In the genomic region with DNA sequence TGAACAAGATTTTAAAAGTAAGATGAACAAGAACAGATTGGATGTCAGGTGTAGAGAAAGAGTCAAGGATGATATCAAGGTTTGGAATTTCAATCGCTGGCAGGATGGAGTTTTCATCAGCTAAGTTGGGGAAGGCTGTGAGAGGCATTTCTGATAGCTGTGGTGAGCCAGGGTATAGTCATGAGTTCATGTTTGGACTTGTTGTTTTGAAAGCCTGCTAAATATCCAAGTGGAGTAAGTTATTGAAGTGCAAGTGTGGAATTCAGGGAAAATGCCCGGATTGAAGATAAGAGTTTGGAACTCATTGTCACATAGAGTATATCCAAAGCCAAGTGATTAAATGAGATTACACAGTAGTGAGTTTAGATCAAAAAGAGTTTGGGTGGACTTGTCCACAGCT, we compare ENCODE assay signal across 19 cellular contexts. TPM values are rescaled to one million over a fixed set of nuclear protein-coding genes. Genes with fewer than 3 reads are reported as not detected.
"Had no signal": no experiment of that assay in that cellular context is flagged by ENCODE, and none has a peak within 500 bp of the region (broad histone marks: within the 10 kb centered on the region; RNA-seq: fewer than 3 reads in every experiment).

No MANE protein-coding gene starts in this region.

- H3K9me3 ChIP-seq: tibial nerve had no signal

- DNase-seq: activated CD4-positive, alpha-beta T cell treated with anti-CD3 and anti-CD28 coated beads for 36 hours; activated CD8-positive, alpha-beta memory T cell treated with anti-CD3 and anti-CD28 coated beads, Interleukin-2, amount 50 U/mL, for 4 hours; activated CD8-positive, alpha-beta T cell treated with anti-CD3 and anti-CD28 coated beads for 36 hours; activated naive CD4-positive, alpha-beta T cell; effector memory CD8-positive, alpha-beta T cell; erythroblast; heart right ventricle; left ventricle myocardium superior; midbrain; naive B cell; right cardiac atrium; spleen; stimulated activated CD4-positive, alpha-beta T cell treated with anti-CD3 and anti-CD28 coated beads, Interleukin-2, amount 100 ng/mL, for 24 hours; stimulated activated naive B cell treated with anti-CD40 and anti-IgM and Interleukin-4, amounts not matched to agents 10 μg/mL and 1 μg/mL and 100 μg/mL, for 72 hours; T-helper 9 cell had no signal

- H3K27me3 ChIP-seq: heart right ventricle, spleen, tibial nerve had no signal

- H3K4me1 ChIP-seq: spleen had no signal

- H3K27ac ChIP-seq: heart right ventricle, spleen, tibial nerve had no signal

- H3K27ac Mint-ChIP-seq: activated CD4-positive, alpha-beta T cell treated with anti-CD3 and anti-CD28 coated beads for 36 hours; activated CD8-positive, alpha-beta T cell treated with anti-CD3 and anti-CD28 coated beads for 36 hours; activated T-helper 1 cell treated with anti-CD3 and anti-CD28 coated beads, Interleukin-12 subunit alpha, Interleukin-12 subunit beta, Interleukin-2, Interleukin-4 antibody, amounts not matched to agents 30 ng/mL and 10 ng/mL and 1 ng/mL, durations not matched to agents 14 hours and 24 hours and 36 hours; effector memory CD8-positive, alpha-beta T cell; naive B cell; progenitor cell of endocrine pancreas; stimulated activated naive B cell treated with anti-CD40 and anti-IgM and Interleukin-4, amounts not matched to agents 10 μg/mL and 1 μg/mL and 100 μg/mL, for 72 hours had no signal

- H3K27me3 Mint-ChIP-seq: activated CD4-positive, alpha-beta T cell treated with anti-CD3 and anti-CD28 coated beads for 36 hours; naive B cell; progenitor cell of endocrine pancreas had no signal

- H3K36me3 ChIP-seq: heart right ventricle, spleen, tibial nerve had no signal

- ATAC-seq: activated CD4-positive, alpha-beta T cell treated with anti-CD3 and anti-CD28 coated beads for 36 hours; activated CD8-positive, alpha-beta T cell treated with anti-CD3 and anti-CD28 coated beads for 36 hours; effector memory CD8-positive, alpha-beta T cell; heart right ventricle; left ventricle myocardium superior; right cardiac atrium; stimulated activated naive B cell treated with anti-CD40 and anti-IgM and Interleukin-4, amounts not matched to agents 10 μg/mL and 1 μg/mL and 100 μg/mL, for 72 hours had no signal

- H3K4me3 ChIP-seq: heart right ventricle, spleen, tibial nerve had no signal

- H3K36me3 Mint-ChIP-seq: stimulated activated naive B cell treated with anti-CD40 and anti-IgM and Interleukin-4, amounts not matched to agents 10 μg/mL and 1 μg/mL and 100 μg/mL, for 72 hours had no signal

- H3K9me3 Mint-ChIP-seq: effector memory CD8-positive, alpha-beta T cell had no signal

- H3K4me1 Mint-ChIP-seq: naive B cell had no signal

- H3K4me3 Mint-ChIP-seq: activated CD4-positive, alpha-beta T cell treated with anti-CD3 and anti-CD28 coated beads for 36 hours; activated CD8-positive, alpha-beta T cell treated with anti-CD3 and anti-CD28 coated beads for 36 hours; activated T-helper 1 cell treated with anti-CD3 and anti-CD28 coated beads, Interleukin-12 subunit alpha, Interleukin-12 subunit beta, Interleukin-2, Interleukin-4 antibody, amounts not matched to agents 30 ng/mL and 10 ng/mL and 1 ng/mL, durations not matched to agents 14 hours and 24 hours and 36 hours; effector memory CD8-positive, alpha-beta T cell; naive B cell; stimulated activated naive B cell treated with anti-CD40 and anti-IgM and Interleukin-4, amounts not matched to agents 10 μg/mL and 1 μg/mL and 100 μg/mL, for 72 hours had no signal

RNA-seq across cellular contexts. Expression of a gene that starts 11.0 kb away (rescaled TPM):
- total RNA-seq: SK-MEL-5 had no signal
